8 cellular contexts compared by ENCODE assay signal in the genomic region with DNA sequence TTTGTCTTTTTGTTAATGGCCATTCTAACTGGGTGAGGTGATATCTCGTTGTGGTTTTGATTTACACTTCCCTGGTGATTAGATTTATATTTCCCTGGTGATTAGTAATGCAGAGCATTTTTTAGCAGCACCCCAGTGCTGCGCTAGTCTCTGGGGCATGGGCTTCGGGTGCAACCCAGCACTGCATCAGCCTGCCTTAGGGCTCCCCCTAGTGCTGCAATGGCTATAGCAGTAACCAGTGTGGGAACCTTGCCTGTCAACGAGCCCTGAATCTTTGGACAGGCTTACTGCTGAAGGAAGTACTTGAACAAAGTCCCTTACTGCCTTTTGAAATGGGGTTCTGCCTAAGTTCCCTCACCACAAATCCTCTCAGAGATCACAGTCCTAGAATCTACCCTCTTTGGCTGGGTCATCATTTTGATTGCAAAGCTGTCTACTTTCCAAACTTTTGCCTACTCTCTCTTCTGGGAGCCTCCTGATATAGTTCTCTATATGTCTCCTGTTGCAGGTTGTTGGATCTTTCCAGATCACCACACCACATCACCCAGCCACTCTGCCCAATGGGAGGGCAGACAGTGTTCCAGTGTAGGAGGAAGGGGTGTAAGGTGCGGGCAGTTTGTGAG.
DNase-seq lines count a peak whose midpoint lies in the region; ATAC-seq and TF ChIP-seq lines count a peak whose summit lies in the region.

No MANE protein-coding gene starts in this region.

- peak; percentile 84 to 93 for TF ChIP-seq RAD21 in liver (IDR thresholded peaks at IDR 0.05)

- H3K27ac ChIP-seq in A673 (ENCODE audit: low read depth, low read length, poor library complexity, severe bottlenecking) (no peak overlapping the region), liver (ENCODE audit: low read depth in 1 of 2, low read length in 2 of 2) (no peak overlapping the region)

- TF ChIP-seq CTCF in A673 (conservative IDR thresholded peaks at IDR 0.05; ENCODE audit: low read depth, low read length), result peak; percentile 93
- TF ChIP-seq CTCF in liver (IDR thresholded peaks at IDR 0.05; ENCODE audit: low read depth, low read length, missing input control), result peak; percentile 72

- TF ChIP-seq POLR2A in GM18505 (IDR thresholded peaks at IDR 0.05; ENCODE audit: borderline replicate concordance, extremely low read depth, insufficient read depth, insufficient read length), result no peak

- peak; percentile 79 for DNase-seq in A673 (ENCODE audit: low spot score)
- DNase-seq in NCI-H1694 (lab: John Stamatoyannopoulos, UW), result peak; percentile 30
- peak; percentile 69 for DNase-seq in activated CD4-positive, CD25-positive, alpha-beta regulatory T cell treated with anti-CD3 and anti-CD28 coated beads, Interleukin-2, amount 50 U/mL, for 72 hours
- peak; percentile 54 for DNase-seq in cerebellar cortex (ENCODE audit: low spot score)
- peak; percentile 19 for DNase-seq in stimulated activated CD8-positive, alpha-beta memory T cell treated with anti-CD3 and anti-CD28 coated beads, Interleukin-12 subunit alpha, Interleukin-12 subunit beta, amount 100 ng/mL, for 4 hours (ENCODE audit: low read depth)

- no TSS peak for BruUV-seq in A673 (replicated peaks; lab: Mats Ljungman, UMichigan)

- WGBS in liver, result 29% methylated on average over 5 of the region's 5 CpGs

- no peaks in the 10 kb centered on the region for H3K4me1 ChIP-seq in A673 (ENCODE audit: insufficient read depth, low read length, poor library complexity, severe bottlenecking)
- H3K4me1 ChIP-seq in liver (ENCODE audit: control insufficient read depth in 4 of 4, insufficient read depth in 4 of 4, low read length in 3 of 4), result no peaks in the 10 kb centered on the region

- peak; percentile 100 for ATAC-seq in GM18505 (IDR thresholded peaks at IDR 0.05; ENCODE audit: unreplicated experiment)
- ATAC-seq in HG02885 (IDR thresholded peaks at IDR 0.05; ENCODE audit: poor library complexity, unreplicated experiment), result peak; percentile 100

- no peak overlapping the region for H3K9ac ChIP-seq in liver (ENCODE audit: low read depth in 1 of 2, low read length in 2 of 2)

- intact Hi-C loops in A673 (cut with micrococcal nuclease; ENCODE audit: unreplicated experiment), result no loop called here

- POLR2A ChIA-PET in A673 (lab: Charles Lee; ENCODE audit: low non-redundant PET), result no interaction called here

- H3K4me3 ChIP-seq in A673 (ENCODE audit: low read depth, low read length, poor library complexity, severe bottlenecking) (no peak overlapping the region), liver (ENCODE audit: low read depth in 1 of 3, low read length in 3 of 3) (no peak overlapping the region)

- H3K36me3 ChIP-seq in A673 (ENCODE audit: insufficient read depth, low read length, poor library complexity, severe bottlenecking) (no peaks in the 10 kb centered on the region), liver (ENCODE audit: control insufficient read depth in 4 of 4, insufficient read depth in 3 of 4, low read depth in 1 of 4, low read length in 3 of 4) (no peaks in the 10 kb centered on the region)

- no peaks in the 10 kb centered on the region for H3K9me3 ChIP-seq in A673 (ENCODE audit: low read depth, low read length, poor library complexity, severe bottlenecking)
- no peaks in the 10 kb centered on the region for H3K9me3 ChIP-seq in liver (ENCODE audit: control insufficient read depth in 4 of 4, low read length in 3 of 4)

- H3K27me3 ChIP-seq in A673 (replicated peaks; ENCODE audit: insufficient read depth, low read depth, low read length, poor library complexity), result no peaks in the 10 kb centered on the region
- H3K27me3 ChIP-seq in liver (ENCODE audit: control insufficient read depth in 4 of 4, insufficient read depth in 4 of 4, low read length in 3 of 4), result no peaks in the 10 kb centered on the region

- CTCF ChIA-PET in A673 (lab: Charles Lee), result no interaction called here

TF ChIP-seq in liver, 16 proteins besides CTCF, POLR2A, EP300 and RAD21:
- no peak for TF ChIP-seq SP1 (IDR thresholded peaks at IDR 0.05)
- no peak for TF ChIP-seq FOXA1 (IDR thresholded peaks at IDR 0.05)

Comparison
In these comparisons a context has a peak if more than half of its experiments do, and no peak if none do; other contexts are left out.
1. DNase-seq: peak in every context shown above with its lines; median percentile 79 in A673; 69 in activated CD4-positive, CD25-positive, alpha-beta regulatory T cell treated with anti-CD3 and anti-CD28 coated beads, Interleukin-2, amount 50 U/mL, for 72 hours; 54 in cerebellar cortex; 30 in NCI-H1694; 19 in stimulated activated CD8-positive, alpha-beta memory T cell treated with anti-CD3 and anti-CD28 coated beads, Interleukin-12 subunit alpha, Interleukin-12 subunit beta, amount 100 ng/mL, for 4 hours.